Comparison of ENCODE assay signal across 20 cellular contexts in the genomic region with DNA sequence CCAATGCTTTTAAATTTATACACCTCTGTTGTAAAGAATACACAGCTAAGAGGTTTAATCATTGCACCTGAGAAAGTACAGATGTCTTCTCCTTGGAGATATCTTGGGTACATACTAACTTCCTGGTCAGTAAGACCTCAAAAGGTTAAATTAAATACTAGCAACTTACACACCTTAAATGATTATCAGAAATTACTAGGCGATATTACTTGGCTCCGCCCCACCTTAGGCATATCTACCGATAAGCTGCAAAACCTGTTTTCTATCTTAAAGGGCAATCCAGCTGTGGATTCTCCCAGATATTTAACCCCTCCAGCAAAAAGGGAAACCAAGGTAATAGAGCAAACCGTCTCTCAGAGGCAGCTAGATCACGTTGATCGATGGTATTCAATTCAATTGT.
"Had no signal": no experiment of that assay in that cellular context is flagged by ENCODE, and none has a peak within 500 bp of the region (broad histone marks: within the 10 kb centered on the region; RNA-seq: fewer than 3 reads in every experiment).

No MANE protein-coding gene starts in this region.

- H3K9me3 ChIP-seq: MG63, SJSA1 had no signal

- H3K27ac ChIP-seq: SJSA1, SK-N-MC had no signal

- H3K36me3 ChIP-seq: MG63, SJSA1 had no signal

- DNase-seq: IMR-90, Karpas-422, KG1, MG63, NCI-H1092 treated with DMSO at 0.1 percent for 48 hours, NCI-H1436, NCI-H1694 treated with DMSO at 0.1 percent for 48 hours, NCI-H2081, NCI-H2171, NCI-H226, NCI-H446, NCI-H510A, NCI-H524 treated with DMSO at 0.1 percent for 48 hours, NCI-H774, Right ventricle myocardium superior, RPMI8226, SIG-M5 had no signal

- H3K27me3 ChIP-seq: MG63, SJSA1 had no signal

- ATAC-seq: HepG2 had no signal

- H3K4me3 ChIP-seq: MG63, SJSA1, SK-N-MC had no signal

- H3K4me1 ChIP-seq: SJSA1 had no signal
